Comparison of ENCODE assay signal across 18 cellular contexts in the genomic region with DNA sequence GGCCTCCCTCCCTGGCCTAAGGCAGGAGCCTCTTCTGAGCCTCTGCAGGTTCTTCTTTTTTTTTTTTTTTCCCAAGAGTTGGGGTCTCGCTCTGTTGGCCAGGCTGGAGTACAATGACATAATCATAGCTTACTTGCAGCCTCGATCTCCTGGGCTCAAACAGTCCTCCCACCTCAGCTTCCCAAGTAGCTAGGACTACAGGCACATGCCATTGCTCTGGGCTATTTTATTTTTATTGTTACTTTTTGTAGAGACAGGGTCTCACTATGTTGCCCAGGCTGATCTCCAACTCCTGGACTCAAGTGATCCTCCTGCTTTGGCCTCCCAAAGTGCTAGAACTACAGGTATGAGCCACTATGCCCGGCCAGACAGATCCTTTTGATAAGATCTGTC. TPM values are rescaled to one million over a fixed set of nuclear protein-coding genes. Genes with fewer than 3 reads are reported as not detected.
A peak's percentile ranks its signal among the peaks of the same experiment; 100 is the strongest.
DNase-seq lines count a peak whose midpoint lies in the region; ATAC-seq and TF ChIP-seq lines count a peak whose summit lies in the region.
"Had no signal": no experiment of that assay in that cellular context is flagged by ENCODE, and none has a peak within 500 bp of the region (broad histone marks: within the 10 kb centered on the region; RNA-seq: fewer than 3 reads in every experiment).

No MANE protein-coding gene starts in this region.

- CTCF ChIA-PET in CD4-positive, alpha-beta memory T cell (lab: Charles Lee; ENCODE audit: partially characterized antibody) = interaction anchor here (0.8 to 2.4 kb wide), 5 partner anchors 8 to 128 kb away, joined by 3 to 10 read pairs (median 4); no protein-coding TSS in a partner anchor
- CTCF ChIA-PET in PC-3 (lab: Charles Lee) (no interaction called here), GM10248 (lab: Yijun Ruan, JAX) (interaction anchor here (3.0 kb wide), 1 partner anchor 8 kb away, joined by 17 read pairs; no protein-coding TSS in a partner anchor)

- TF ChIP-seq CTCF in PC-3 (conservative IDR thresholded peaks at IDR 0.05; ENCODE audit: low read depth, low read length) = no peak
- TF ChIP-seq CTCF in sigmoid colon (IDR thresholded peaks at IDR 0.05) = no peak
- no peak for TF ChIP-seq CTCF in mucosa of descending colon (IDR thresholded peaks at IDR 0.05)
- no peak for TF ChIP-seq CTCF in GM10248 (IDR thresholded peaks at IDR 0.05; ENCODE audit: control extremely low read depth, extremely low read depth, low read depth, missing control alignments)

- POLR2A ChIA-PET in CD4-positive, alpha-beta memory T cell (lab: Charles Lee; ENCODE audit: partially characterized antibody) = interaction anchor here (0.6 to 0.9 kb wide), 2 partner anchors 16 to 47 kb away, joined by 3 to 4 read pairs; no protein-coding TSS in a partner anchor
- POLR2A ChIA-PET in PC-3 (lab: Charles Lee; ENCODE audit: unreplicated experiment) = no interaction called here
- POLR2A ChIA-PET in GM10248 (lab: Yijun Ruan, JAX) = no interaction called here

- H3K27ac Mint-ChIP-seq in CD4-positive, alpha-beta memory T cell = peak overlapping the region in 4 of 7 donors; percentile 16 to 71 (median 42)
- H3K27ac Mint-ChIP-seq: B cell had no signal

- H3F3A ChIP-seq in PC-3 (ENCODE audit: low read length, unreplicated experiment) = no peaks in the 10 kb centered on the region

- intact Hi-C loops in CD4-positive, alpha-beta memory T cell (cut with micrococcal nuclease) = no loop called here
- intact Hi-C loops in PC-3 (cut with micrococcal nuclease) = no loop called here
- intact Hi-C loops in sigmoid colon (cut with DNase I) = no loop called here
- intact Hi-C loops in mucosa of descending colon (cut with DNase I, micrococcal nuclease) = no loop called here

- H3K9me3 Mint-ChIP-seq in CD4-positive, alpha-beta memory T cell = no peaks in the 10 kb centered on the region

- no peaks in the 10 kb centered on the region for H3K9me2 ChIP-seq in PC-3 (replicated peaks; ENCODE audit: low read length)

- no peaks in the 10 kb centered on the region for H3K27me3 ChIP-seq in CD4-positive, alpha-beta memory T cell (ENCODE audit: insufficient read depth, low read length)
- no peaks in the 10 kb centered on the region for H3K27me3 ChIP-seq in PC-3 (ENCODE audit: low read length)
- no peaks in the 10 kb centered on the region for H3K27me3 ChIP-seq in sigmoid colon

- H3K4me3 Mint-ChIP-seq in CD4-positive, alpha-beta memory T cell = no peak overlapping the region
- H3K4me3 Mint-ChIP-seq: B cell, CD14-positive monocyte had no signal

- H3K4me3 ChIP-seq in CD4-positive, alpha-beta memory T cell (ENCODE audit: low read length in 2 of 2) = no peak overlapping the region
- H3K4me3 ChIP-seq in PC-3 (ENCODE audit: low read length) (no peak overlapping the region), sigmoid colon (no peak overlapping the region), mucosa of descending colon (no peak overlapping the region)
- H3K4me3 ChIP-seq: GM12878, HAP-1 had no signal

- peaks cover 1 to 5% (median 3%) of the 10 kb centered on the region in 4 donors for H3K4me1 Mint-ChIP-seq in CD4-positive, alpha-beta memory T cell
- H3K4me1 Mint-ChIP-seq: B cell had no signal

- WGBS in sigmoid colon, 2 donors = 89 to 90% methylated on average over 3 of the region's 3 CpGs

- no peak overlapping the region for H3K4me2 ChIP-seq in PC-3 (ENCODE audit: low read length)

- no peaks in the 10 kb centered on the region for H3K79me2 ChIP-seq in PC-3 (ENCODE audit: low read length)

- no peak for TF ChIP-seq EP300 in sigmoid colon (IDR thresholded peaks at IDR 0.05)

- no peak for DNase-seq in CD4-positive, alpha-beta memory T cell
- DNase-seq in PC-3 (no peak), epithelial cell of prostate (ENCODE audit: low read depth, low spot score) (no peak), sigmoid colon (peak; percentile 14), mucosa of descending colon (no peak), hypothalamus (lab: John Stamatoyannopoulos, UW) (no peak), GM10248 (ENCODE audit: extremely low spot score) (no peak)
- DNase-seq: GOT3, IMR-90, NCI-H1048, NCI-H1694, NCI-H446 treated with DMSO at 0.1 percent for 48 hours, Right ventricle myocardium superior, RPMI8226 had no signal

- H3K9me3 ChIP-seq in CD4-positive, alpha-beta memory T cell (ENCODE audit: control insufficient read depth in 1 of 2, low read length in 2 of 2) = no peaks in the 10 kb centered on the region
- H3K9me3 ChIP-seq in PC-3 (ENCODE audit: low read length) (no peaks in the 10 kb centered on the region), sigmoid colon (no peaks in the 10 kb centered on the region), mucosa of descending colon (no peaks in the 10 kb centered on the region)
- H3K9me3 ChIP-seq: HAP-1 had no signal

- no peak for TF ChIP-seq POLR2A in sigmoid colon (IDR thresholded peaks at IDR 0.05)

- no peak overlapping the region for H2AFZ ChIP-seq in PC-3 (ENCODE audit: low read length)

- no peak overlapping the region for H3K9ac ChIP-seq in PC-3 (ENCODE audit: low read length)

- no peaks in the 10 kb centered on the region for H3K27me3 Mint-ChIP-seq in CD4-positive, alpha-beta memory T cell
- H3K27me3 Mint-ChIP-seq: B cell had no signal

- H3K27ac ChIP-seq in CD4-positive, alpha-beta memory T cell (ENCODE audit: low read depth, low read length) = no peak overlapping the region
- peak overlapping the region; percentile 89 for H3K27ac ChIP-seq in PC-3 (ENCODE audit: low read length)
- peak overlapping the region; percentile 38 for H3K27ac ChIP-seq in epithelial cell of prostate
- H3K27ac ChIP-seq in sigmoid colon = no peak overlapping the region

- H4K20me1 ChIP-seq in PC-3 (ENCODE audit: low read length) = no peaks in the 10 kb centered on the region

- peaks cover 2 to 4% of the 10 kb centered on the region in 2 donors for H3K36me3 Mint-ChIP-seq in CD4-positive, alpha-beta memory T cell
- H3K36me3 Mint-ChIP-seq: CD14-positive monocyte had no signal

- no TSS peak for BruUV-seq in PC-3 (replicated peaks; lab: Mats Ljungman, UMichigan)

- ATAC-seq in PC-3 (no peak), mucosa of descending colon (no peak)
- ATAC-seq: GM12878 had no signal

- no peaks in the 10 kb centered on the region for H3K4me1 ChIP-seq in CD4-positive, alpha-beta memory T cell (ENCODE audit: insufficient read depth, low read length)
- peaks cover 18% of the 10 kb centered on the region for H3K4me1 ChIP-seq in PC-3 (ENCODE audit: insufficient read depth, low read length)
- no peaks in the 10 kb centered on the region for H3K4me1 ChIP-seq in sigmoid colon
- no peaks in the 10 kb centered on the region for H3K4me1 ChIP-seq in mucosa of descending colon (ENCODE audit: low read depth)
- H3K4me1 ChIP-seq: HAP-1 had no signal

- no peaks in the 10 kb centered on the region for H3K36me3 ChIP-seq in CD4-positive, alpha-beta memory T cell (ENCODE audit: insufficient read depth, low read length)
- H3K36me3 ChIP-seq in PC-3 (ENCODE audit: low read depth, low read length) (no peaks in the 10 kb centered on the region), sigmoid colon (no peaks in the 10 kb centered on the region), mucosa of descending colon (ENCODE audit: low read depth) (no peaks in the 10 kb centered on the region)
- H3K36me3 ChIP-seq: HAP-1 had no signal

RNA-seq across cellular contexts. Expression of a gene that starts 32.6 kb away (rescaled TPM):
- total RNA-seq in CD4-positive, alpha-beta memory T cell = 10 to 100 TPM; 14.2 to 14.6 TPM
- polyA plus RNA-seq in CD4-positive, alpha-beta memory T cell = 10 to 100 TPM in 1 of 2 donors, 1 to 10 TPM in 1; 1.2 to 13.1 TPM
- total RNA-seq in PC-3 (2014; rRNA removed) = 0.95 and 1.5 TPM in 2 replicates
- total RNA-seq in sigmoid colon = under 1 TPM in 3 of 4 donors, not detected in 1; 0.14 to 0.36 (median 0.33) TPM
- polyA plus RNA-seq in sigmoid colon = 1 to 10 TPM in 1 of 3 donors, under 1 TPM in 1, not detected in 1; under 0.01 to 1.3 TPM
- total RNA-seq in mucosa of descending colon = 1 to 10 TPM in 1 of 3 donors, under 1 TPM in 2; 0.28 to 1.8 (median 0.52) TPM

RNA-seq across cellular contexts. Expression of a gene that starts 38.4 kb away (rescaled TPM):
- total RNA-seq in CD4-positive, alpha-beta memory T cell = 1 to 10 TPM; 4.5 to 4.7 TPM
- polyA plus RNA-seq in CD4-positive, alpha-beta memory T cell = under 1 TPM in 1 of 2 donors, not detected in 1; 0.30 TPM
- total RNA-seq in PC-3 (2014; rRNA removed) (0.17 and 2.5 TPM in 2 replicates), sigmoid colon (1 to 10 TPM in 3 of 4 donors, not detected in 1; 2.1 to 4.1 (median 3.4) TPM), mucosa of descending colon (1 to 10 TPM in 2 of 3 donors, under 1 TPM in 1; 0.94 to 4.3 (median 1.0) TPM)
- polyA plus RNA-seq in sigmoid colon = 1 to 10 TPM in 1 of 3 donors, under 1 TPM in 1, not detected in 1; 0.60 to 1.1 TPM

Comparison
In these comparisons a context has a peak if more than half of its experiments do, and no peak if none do; other contexts are left out.
1. H3K27ac ChIP-seq: peak in PC-3 (single experiment) and epithelial cell of prostate (single experiment); none in CD4-positive, alpha-beta memory T cell (single experiment) and sigmoid colon (0 of 4).